In genomic region chr7:101488826-101489572, GRCh38 we compare ENCODE assay signal across 20 cellular contexts.
DNase-seq lines count a peak whose midpoint lies in the region; ATAC-seq and TF ChIP-seq lines count a peak whose summit lies in the region.
"Had no signal": no experiment of that assay in that cellular context is flagged by ENCODE, and none has a peak within 500 bp of the region (broad histone marks: within the 10 kb centered on the region; RNA-seq: fewer than 3 reads in every experiment).

No MANE protein-coding gene starts in this region.

- no peaks in the 10 kb centered on the region for H3K27me3 Mint-ChIP-seq in WTC11 (ENCODE audit: low read depth)
- no peaks in the 10 kb centered on the region for H3K27me3 Mint-ChIP-seq in mesothelial cell of epicardium (ENCODE audit: low read depth)

- H3K4me1 Mint-ChIP-seq in WTC11 (peaks cover 57% of the 10 kb centered on the region), mesothelial cell of epicardium (peaks cover 41% of the 10 kb centered on the region)
- H3K4me1 Mint-ChIP-seq: CD8-positive, alpha-beta memory T cell; immature natural killer cell; T-cell had no signal

- CTCF ChIA-PET in WTC11 (lab: Charles Lee) = interaction anchor here (0.5 to 1.0 kb wide), 3 partner anchors 15 to 39 kb away, joined by 3 to 4 read pairs (median 3); no protein-coding TSS in a partner anchor

- H3K27ac Mint-ChIP-seq in WTC11 (peak overlapping the region; percentile 24), mesothelial cell of epicardium (peak overlapping the region; percentile 92)
- H3K27ac Mint-ChIP-seq: CD8-positive, alpha-beta memory T cell; immature natural killer cell; T-cell had no signal

- ATAC-seq in WTC11 (no peak), GM21390 (IDR thresholded peaks at IDR 0.05; ENCODE audit: unreplicated experiment) (no peak)
- ATAC-seq: T-cell had no signal

- no peaks in the 10 kb centered on the region for H3K36me3 Mint-ChIP-seq in WTC11
- no peaks in the 10 kb centered on the region for H3K36me3 Mint-ChIP-seq in mesothelial cell of epicardium
- H3K36me3 Mint-ChIP-seq: CD8-positive, alpha-beta memory T cell; immature natural killer cell; T-cell had no signal

- DNase-seq in DMS 273 (lab: John Stamatoyannopoulos, UW; ENCODE audit: unreplicated experiment) = peak; percentile 62
- DNase-seq in WTC11 (ENCODE audit: low spot score) = no peak
- DNase-seq in mesothelial cell of epicardium (ENCODE audit: low spot score in 2 of 2, unreplicated experiment in 2 of 2) = no peak
- no peak for DNase-seq in occipital lobe (lab: John Stamatoyannopoulos, UW)
- DNase-seq in activated CD4-positive, alpha-beta T cell treated with anti-CD3 and anti-CD28 coated beads, Interleukin-2, amount 50 U/mL, for 48 hours = no peak
- no peak for DNase-seq in NOMO-1 treated with DMSO at 0.1 percent for 48 hours (lab: John Stamatoyannopoulos, UW; ENCODE audit: unreplicated experiment)
- DNase-seq: activated CD4-positive, CD25-positive, alpha-beta regulatory T cell; activated effector memory CD4-positive, alpha-beta T cell treated with anti-CD3 and anti-CD28 coated beads, Interleukin-2, amount 50 U/mL, for 16 hours; anterior cingulate cortex; CD8-positive, alpha-beta memory T cell; immature natural killer cell; mesenchymal stem cell; MG63; NCI-H1694 treated with DMSO at 0.1 percent for 48 hours; NCI-H526 treated with DMSO at 0.1 percent for 48 hours; Peyer's patch; stimulated activated CD4-positive, alpha-beta T cell treated with anti-CD3 and anti-CD28 coated beads, Interleukin-4, amount 100 ng/mL, for 1 hour; T-cell had no signal

- TF ChIP-seq RAD21 in Ishikawa (IDR thresholded peaks at IDR 0.05; ENCODE audit: low read depth) = peak; percentile 1

- peak; percentile 95 for TF ChIP-seq EP300 in Ishikawa (IDR thresholded peaks at IDR 0.05; ENCODE audit: borderline replicate concordance)

- TF ChIP-seq CTCF in WTC11 (IDR thresholded peaks at IDR 0.05) (no peak), mesothelial cell of epicardium (IDR thresholded peaks at IDR 0.05; ENCODE audit: unreplicated experiment) (no peak)

- POLR2A ChIA-PET in WTC11 (lab: Charles Lee) = interaction anchor here (0.6 kb wide), 1 partner anchor 271 kb away, joined by 4 read pairs; the partner anchor contains the start of gene ZNHIT1

- H3K9me3 Mint-ChIP-seq in WTC11 (no peaks in the 10 kb centered on the region), mesothelial cell of epicardium (no peaks in the 10 kb centered on the region)
- H3K9me3 Mint-ChIP-seq: immature natural killer cell, T-cell had no signal

- H3K4me3 Mint-ChIP-seq in WTC11 (no peak overlapping the region), mesothelial cell of epicardium (peak overlapping the region; percentile 11)
- H3K4me3 Mint-ChIP-seq: CD8-positive, alpha-beta memory T cell; immature natural killer cell; T-cell had no signal

TF ChIP-seq in Ishikawa, 13 proteins besides CTCF, POLR2A, EP300 and RAD21 (continues in another document):
- TF ChIP-seq TCF12 (IDR thresholded peaks at IDR 0.05; ENCODE audit: low read depth) (peak; percentile 96), YY1 (IDR thresholded peaks at IDR 0.05; ENCODE audit: low read depth) (0 out of 2 replicates have a peak, but pooled peaks have one; percentile 46), EGR1 (IDR thresholded peaks at IDR 0.05) (no peak), FOXM1 (IDR thresholded peaks at IDR 0.05; ENCODE audit: borderline replicate concordance, low read depth) (peak; percentile 88; the same call in 1 of the 2 replicates), MAX (IDR thresholded peaks at IDR 0.05) (peak; percentile 22; the same call in 1 of the 2 replicates), CREB1 (IDR thresholded peaks at IDR 0.05; ENCODE audit: low read depth) (no peak), USF1 (IDR thresholded peaks at IDR 0.05) (0 out of 2 replicates have a peak, but pooled peaks have one; percentile 4), TAF1 (IDR thresholded peaks at IDR 0.05; ENCODE audit: low read depth) (peak; percentile 68), TEAD4 (IDR thresholded peaks at IDR 0.05) (peak; percentile 96)
- TF ChIP-seq, protein P1, sequence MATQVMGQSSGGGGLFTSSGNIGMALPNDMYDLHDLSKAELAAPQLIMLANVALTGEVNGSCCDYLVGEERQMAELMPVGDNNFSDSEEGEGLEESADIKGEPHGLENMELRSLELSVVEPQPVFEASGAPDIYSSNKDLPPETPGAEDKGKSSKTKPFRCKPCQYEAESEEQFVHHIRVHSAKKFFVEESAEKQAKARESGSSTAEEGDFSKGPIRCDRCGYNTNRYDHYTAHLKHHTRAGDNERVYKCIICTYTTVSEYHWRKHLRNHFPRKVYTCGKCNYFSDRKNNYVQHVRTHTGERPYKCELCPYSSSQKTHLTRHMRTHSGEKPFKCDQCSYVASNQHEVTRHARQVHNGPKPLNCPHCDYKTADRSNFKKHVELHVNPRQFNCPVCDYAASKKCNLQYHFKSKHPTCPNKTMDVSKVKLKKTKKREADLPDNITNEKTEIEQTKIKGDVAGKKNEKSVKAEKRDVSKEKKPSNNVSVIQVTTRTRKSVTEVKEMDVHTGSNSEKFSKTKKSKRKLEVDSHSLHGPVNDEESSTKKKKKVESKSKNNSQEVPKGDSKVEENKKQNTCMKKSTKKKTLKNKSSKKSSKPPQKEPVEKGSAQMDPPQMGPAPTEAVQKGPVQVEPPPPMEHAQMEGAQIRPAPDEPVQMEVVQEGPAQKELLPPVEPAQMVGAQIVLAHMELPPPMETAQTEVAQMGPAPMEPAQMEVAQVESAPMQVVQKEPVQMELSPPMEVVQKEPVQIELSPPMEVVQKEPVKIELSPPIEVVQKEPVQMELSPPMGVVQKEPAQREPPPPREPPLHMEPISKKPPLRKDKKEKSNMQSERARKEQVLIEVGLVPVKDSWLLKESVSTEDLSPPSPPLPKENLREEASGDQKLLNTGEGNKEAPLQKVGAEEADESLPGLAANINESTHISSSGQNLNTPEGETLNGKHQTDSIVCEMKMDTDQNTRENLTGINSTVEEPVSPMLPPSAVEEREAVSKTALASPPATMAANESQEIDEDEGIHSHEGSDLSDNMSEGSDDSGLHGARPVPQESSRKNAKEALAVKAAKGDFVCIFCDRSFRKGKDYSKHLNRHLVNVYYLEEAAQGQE (IDR thresholded peaks at IDR 0.05; ENCODE audit: low read depth) = no peak

TF ChIP-seq in WTC11, 78 proteins besides CTCF, POLR2A, EP300 and RAD21:
- TF ChIP-seq NR2C2 (CRISPR knock-in tag; IDR thresholded peaks at IDR 0.05) (no peak), CBFB (CRISPR knock-in tag; IDR thresholded peaks at IDR 0.05; ENCODE audit: low read depth) (no peak), ZNF138 (CRISPR knock-in tag; conservative IDR thresholded peaks at IDR 0.05) (no peak), ZNF512 (CRISPR knock-in tag; IDR thresholded peaks at IDR 0.05; ENCODE audit: borderline replicate concordance) (no peak), RELA (CRISPR knock-in tag; IDR thresholded peaks at IDR 0.05; ENCODE audit: borderline replicate concordance) (no peak), ZNF425 (CRISPR knock-in tag; conservative IDR thresholded peaks at IDR 0.05) (no peak), FOXJ3 (CRISPR knock-in tag; IDR thresholded peaks at IDR 0.05; ENCODE audit: borderline replicate concordance) (no peak), SP1 (CRISPR knock-in tag; conservative IDR thresholded peaks at IDR 0.05) (no peak)
- TF ChIP-seq, protein P2, sequence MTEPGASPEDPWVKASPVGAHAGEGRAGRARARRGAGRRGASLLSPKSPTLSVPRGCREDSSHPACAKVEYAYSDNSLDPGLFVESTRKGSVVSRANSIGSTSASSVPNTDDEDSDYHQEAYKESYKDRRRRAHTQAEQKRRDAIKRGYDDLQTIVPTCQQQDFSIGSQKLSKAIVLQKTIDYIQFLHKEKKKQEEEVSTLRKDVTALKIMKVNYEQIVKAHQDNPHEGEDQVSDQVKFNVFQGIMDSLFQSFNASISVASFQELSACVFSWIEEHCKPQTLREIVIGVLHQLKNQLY (CRISPR knock-in tag; IDR thresholded peaks at IDR 0.05) = no peak
